In genomic region chr20:33791959-33792597, GRCh38 we compare ENCODE assay signal across 1 cellular context.
TF ChIP-seq lines count a peak whose summit lies in the region.

No MANE protein-coding gene starts in this region.

TF ChIP-seq in HepG2, 621 proteins besides CTCF, POLR2A, EP300 and RAD21 (continued from another document and continues in another):
- TF ChIP-seq, protein P1, sequence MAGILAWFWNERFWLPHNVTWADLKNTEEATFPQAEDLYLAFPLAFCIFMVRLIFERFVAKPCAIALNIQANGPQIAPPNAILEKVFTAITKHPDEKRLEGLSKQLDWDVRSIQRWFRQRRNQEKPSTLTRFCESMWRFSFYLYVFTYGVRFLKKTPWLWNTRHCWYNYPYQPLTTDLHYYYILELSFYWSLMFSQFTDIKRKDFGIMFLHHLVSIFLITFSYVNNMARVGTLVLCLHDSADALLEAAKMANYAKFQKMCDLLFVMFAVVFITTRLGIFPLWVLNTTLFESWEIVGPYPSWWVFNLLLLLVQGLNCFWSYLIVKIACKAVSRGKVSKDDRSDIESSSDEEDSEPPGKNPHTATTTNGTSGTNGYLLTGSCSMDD (CRISPR knock-in tag; IDR thresholded peaks at IDR 0.05): no peak
- TF ChIP-seq ZSCAN29 (CRISPR knock-in tag; conservative IDR thresholded peaks at IDR 0.05) (no peak), ZNF713 (CRISPR knock-in tag; IDR thresholded peaks at IDR 0.05) (0 out of 2 replicates have a peak, but pooled peaks have one; percentile 72), NR2F2 (IDR thresholded peaks at IDR 0.05; ENCODE audit: borderline replicate concordance, low read depth) (no peak), NPAS2 (CRISPR knock-in tag; IDR thresholded peaks at IDR 0.05; ENCODE audit: borderline replicate concordance) (no peak), ZFP41 (CRISPR knock-in tag; IDR thresholded peaks at IDR 0.05; ENCODE audit: borderline replicate concordance) (0 out of 2 replicates have a peak, but pooled peaks have one; percentile 43), ADNP (CRISPR knock-in tag; IDR thresholded peaks at IDR 0.05) (peak; percentile 85; the same call in 1 of the 2 replicates), STAT5B (CRISPR knock-in tag; IDR thresholded peaks at IDR 0.05) (no peak), ZNF160 (CRISPR knock-in tag; IDR thresholded peaks at IDR 0.05) (no peak), HNRNPLL (IDR thresholded peaks at IDR 0.05; ENCODE audit: low read depth, low read length, poor library complexity, severe bottlenecking) (no peak), ONECUT2 (CRISPR knock-in tag; IDR thresholded peaks at IDR 0.05) (no peak), NR1H2 (CRISPR knock-in tag; IDR thresholded peaks at IDR 0.05; ENCODE audit: borderline replicate concordance, low read depth) (no peak), ZNF577 (CRISPR knock-in tag; IDR thresholded peaks at IDR 0.05; ENCODE audit: borderline replicate concordance, low read depth) (no peak), ZNF501 (CRISPR knock-in tag; IDR thresholded peaks at IDR 0.05) (peak; percentile 83), MED13 (CRISPR knock-in tag; IDR thresholded peaks at IDR 0.05) (no peak), MYNN (CRISPR knock-in tag; IDR thresholded peaks at IDR 0.05; ENCODE audit: low read depth) (no peak), DRAP1 (CRISPR knock-in tag; IDR thresholded peaks at IDR 0.05) (no peak), MIER3 (CRISPR knock-in tag; IDR thresholded peaks at IDR 0.05; ENCODE audit: borderline replicate concordance) (0 out of 2 replicates have a peak, but pooled peaks have one; percentile 18), HDAC2 (CRISPR knock-in tag; IDR thresholded peaks at IDR 0.05) (no peak; the same call in 1 of the 2 replicates), ZNF572 (CRISPR knock-in tag; IDR thresholded peaks at IDR 0.05) (0 out of 2 replicates have a peak, but pooled peaks have one; percentile 22), THAP11 (CRISPR knock-in tag; IDR thresholded peaks at IDR 0.05) (peak; percentile 62), ZBTB38 (CRISPR knock-in tag; IDR thresholded peaks at IDR 0.05) (peak; percentile 30; the same call in 1 of the 2 replicates), MAFG (CRISPR knock-in tag; IDR thresholded peaks at IDR 0.05) (0 out of 2 replicates have a peak, but pooled peaks have one; percentile 2), TEAD3 (CRISPR knock-in tag; optimal IDR thresholded peaks at IDR 0.05; ENCODE audit: borderline replicate concordance) (peak; percentile 55), PITX1 (CRISPR knock-in tag; IDR thresholded peaks at IDR 0.05) (peak; percentile 50; the same call in 1 of the 2 replicates), NKX3-1 (CRISPR knock-in tag; IDR thresholded peaks at IDR 0.05) (no peak), SIN3A (IDR thresholded peaks at IDR 0.05; ENCODE audit: borderline replicate concordance, low read depth, low read length) (no peak), ZNF598 (CRISPR knock-in tag; IDR thresholded peaks at IDR 0.05; ENCODE audit: borderline replicate concordance) (peak; percentile 46; the same call in 1 of the 2 replicates), YEATS2 (CRISPR knock-in tag; IDR thresholded peaks at IDR 0.05; ENCODE audit: borderline replicate concordance) (peak; percentile 43; the same call in 1 of the 2 replicates), PCBP1 (IDR thresholded peaks at IDR 0.05; ENCODE audit: borderline replicate concordance, low read depth, low read length) (no peak), ATF3 (CRISPR knock-in tag; IDR thresholded peaks at IDR 0.05) (0 out of 2 replicates have a peak, but pooled peaks have one; percentile 27), KDM3A (CRISPR knock-in tag; IDR thresholded peaks at IDR 0.05; ENCODE audit: low read depth) (peak; percentile 69; the same call in 1 of the 2 replicates), ZNF543 (CRISPR knock-in tag; IDR thresholded peaks at IDR 0.05) (peak; percentile 54; the same call in 1 of the 2 replicates), U2AF2 (IDR thresholded peaks at IDR 0.05; ENCODE audit: low read depth, low read length) (no peak), ARID3A (IDR thresholded peaks at IDR 0.05; ENCODE audit: low read depth, low read length) (0 out of 2 replicates have a peak, but pooled peaks have one; percentile 30), ZNF331 (CRISPR knock-in tag; IDR thresholded peaks at IDR 0.05) (0 out of 2 replicates have a peak, but pooled peaks have one; percentile 13)
- TF ChIP-seq, protein P2, sequence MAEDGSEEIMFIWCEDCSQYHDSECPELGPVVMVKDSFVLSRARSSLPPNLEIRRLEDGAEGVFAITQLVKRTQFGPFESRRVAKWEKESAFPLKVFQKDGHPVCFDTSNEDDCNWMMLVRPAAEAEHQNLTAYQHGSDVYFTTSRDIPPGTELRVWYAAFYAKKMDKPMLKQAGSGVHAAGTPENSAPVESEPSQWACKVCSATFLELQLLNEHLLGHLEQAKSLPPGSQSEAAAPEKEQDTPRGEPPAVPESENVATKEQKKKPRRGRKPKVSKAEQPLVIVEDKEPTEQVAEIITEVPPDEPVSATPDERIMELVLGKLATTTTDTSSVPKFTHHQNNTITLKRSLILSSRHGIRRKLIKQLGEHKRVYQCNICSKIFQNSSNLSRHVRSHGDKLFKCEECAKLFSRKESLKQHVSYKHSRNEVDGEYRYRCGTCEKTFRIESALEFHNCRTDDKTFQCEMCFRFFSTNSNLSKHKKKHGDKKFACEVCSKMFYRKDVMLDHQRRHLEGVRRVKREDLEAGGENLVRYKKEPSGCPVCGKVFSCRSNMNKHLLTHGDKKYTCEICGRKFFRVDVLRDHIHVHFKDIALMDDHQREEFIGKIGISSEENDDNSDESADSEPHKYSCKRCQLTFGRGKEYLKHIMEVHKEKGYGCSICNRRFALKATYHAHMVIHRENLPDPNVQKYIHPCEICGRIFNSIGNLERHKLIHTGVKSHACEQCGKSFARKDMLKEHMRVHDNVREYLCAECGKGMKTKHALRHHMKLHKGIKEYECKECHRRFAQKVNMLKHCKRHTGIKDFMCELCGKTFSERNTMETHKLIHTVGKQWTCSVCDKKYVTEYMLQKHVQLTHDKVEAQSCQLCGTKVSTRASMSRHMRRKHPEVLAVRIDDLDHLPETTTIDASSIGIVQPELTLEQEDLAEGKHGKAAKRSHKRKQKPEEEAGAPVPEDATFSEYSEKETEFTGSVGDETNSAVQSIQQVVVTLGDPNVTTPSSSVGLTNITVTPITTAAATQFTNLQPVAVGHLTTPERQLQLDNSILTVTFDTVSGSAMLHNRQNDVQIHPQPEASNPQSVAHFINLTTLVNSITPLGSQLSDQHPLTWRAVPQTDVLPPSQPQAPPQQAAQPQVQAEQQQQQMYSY (CRISPR knock-in tag; IDR thresholded peaks at IDR 0.05): no peak
- TF ChIP-seq, protein P3, sequence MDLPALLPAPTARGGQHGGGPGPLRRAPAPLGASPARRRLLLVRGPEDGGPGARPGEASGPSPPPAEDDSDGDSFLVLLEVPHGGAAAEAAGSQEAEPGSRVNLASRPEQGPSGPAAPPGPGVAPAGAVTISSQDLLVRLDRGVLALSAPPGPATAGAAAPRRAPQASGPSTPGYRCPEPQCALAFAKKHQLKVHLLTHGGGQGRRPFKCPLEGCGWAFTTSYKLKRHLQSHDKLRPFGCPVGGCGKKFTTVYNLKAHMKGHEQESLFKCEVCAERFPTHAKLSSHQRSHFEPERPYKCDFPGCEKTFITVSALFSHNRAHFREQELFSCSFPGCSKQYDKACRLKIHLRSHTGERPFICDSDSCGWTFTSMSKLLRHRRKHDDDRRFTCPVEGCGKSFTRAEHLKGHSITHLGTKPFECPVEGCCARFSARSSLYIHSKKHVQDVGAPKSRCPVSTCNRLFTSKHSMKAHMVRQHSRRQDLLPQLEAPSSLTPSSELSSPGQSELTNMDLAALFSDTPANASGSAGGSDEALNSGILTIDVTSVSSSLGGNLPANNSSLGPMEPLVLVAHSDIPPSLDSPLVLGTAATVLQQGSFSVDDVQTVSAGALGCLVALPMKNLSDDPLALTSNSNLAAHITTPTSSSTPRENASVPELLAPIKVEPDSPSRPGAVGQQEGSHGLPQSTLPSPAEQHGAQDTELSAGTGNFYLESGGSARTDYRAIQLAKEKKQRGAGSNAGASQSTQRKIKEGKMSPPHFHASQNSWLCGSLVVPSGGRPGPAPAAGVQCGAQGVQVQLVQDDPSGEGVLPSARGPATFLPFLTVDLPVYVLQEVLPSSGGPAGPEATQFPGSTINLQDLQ (CRISPR knock-in tag; IDR thresholded peaks at IDR 0.05): 0 out of 2 replicates have a peak, but pooled peaks have one; percentile 29
- TF ChIP-seq, protein P4, sequence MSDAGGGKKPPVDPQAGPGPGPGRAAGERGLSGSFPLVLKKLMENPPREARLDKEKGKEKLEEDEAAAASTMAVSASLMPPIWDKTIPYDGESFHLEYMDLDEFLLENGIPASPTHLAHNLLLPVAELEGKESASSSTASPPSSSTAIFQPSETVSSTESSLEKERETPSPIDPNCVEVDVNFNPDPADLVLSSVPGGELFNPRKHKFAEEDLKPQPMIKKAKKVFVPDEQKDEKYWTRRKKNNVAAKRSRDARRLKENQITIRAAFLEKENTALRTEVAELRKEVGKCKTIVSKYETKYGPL (CRISPR knock-in tag; IDR thresholded peaks at IDR 0.05): no peak
- TF ChIP-seq, protein P5, sequence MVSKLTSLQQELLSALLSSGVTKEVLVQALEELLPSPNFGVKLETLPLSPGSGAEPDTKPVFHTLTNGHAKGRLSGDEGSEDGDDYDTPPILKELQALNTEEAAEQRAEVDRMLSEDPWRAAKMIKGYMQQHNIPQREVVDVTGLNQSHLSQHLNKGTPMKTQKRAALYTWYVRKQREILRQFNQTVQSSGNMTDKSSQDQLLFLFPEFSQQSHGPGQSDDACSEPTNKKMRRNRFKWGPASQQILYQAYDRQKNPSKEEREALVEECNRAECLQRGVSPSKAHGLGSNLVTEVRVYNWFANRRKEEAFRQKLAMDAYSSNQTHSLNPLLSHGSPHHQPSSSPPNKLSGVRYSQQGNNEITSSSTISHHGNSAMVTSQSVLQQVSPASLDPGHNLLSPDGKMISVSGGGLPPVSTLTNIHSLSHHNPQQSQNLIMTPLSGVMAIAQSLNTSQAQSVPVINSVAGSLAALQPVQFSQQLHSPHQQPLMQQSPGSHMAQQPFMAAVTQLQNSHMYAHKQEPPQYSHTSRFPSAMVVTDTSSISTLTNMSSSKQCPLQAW (CRISPR knock-in tag; IDR thresholded peaks at IDR 0.05): peak; percentile 53; the same call in 1 of the 2 replicates
- TF ChIP-seq, protein P6, sequence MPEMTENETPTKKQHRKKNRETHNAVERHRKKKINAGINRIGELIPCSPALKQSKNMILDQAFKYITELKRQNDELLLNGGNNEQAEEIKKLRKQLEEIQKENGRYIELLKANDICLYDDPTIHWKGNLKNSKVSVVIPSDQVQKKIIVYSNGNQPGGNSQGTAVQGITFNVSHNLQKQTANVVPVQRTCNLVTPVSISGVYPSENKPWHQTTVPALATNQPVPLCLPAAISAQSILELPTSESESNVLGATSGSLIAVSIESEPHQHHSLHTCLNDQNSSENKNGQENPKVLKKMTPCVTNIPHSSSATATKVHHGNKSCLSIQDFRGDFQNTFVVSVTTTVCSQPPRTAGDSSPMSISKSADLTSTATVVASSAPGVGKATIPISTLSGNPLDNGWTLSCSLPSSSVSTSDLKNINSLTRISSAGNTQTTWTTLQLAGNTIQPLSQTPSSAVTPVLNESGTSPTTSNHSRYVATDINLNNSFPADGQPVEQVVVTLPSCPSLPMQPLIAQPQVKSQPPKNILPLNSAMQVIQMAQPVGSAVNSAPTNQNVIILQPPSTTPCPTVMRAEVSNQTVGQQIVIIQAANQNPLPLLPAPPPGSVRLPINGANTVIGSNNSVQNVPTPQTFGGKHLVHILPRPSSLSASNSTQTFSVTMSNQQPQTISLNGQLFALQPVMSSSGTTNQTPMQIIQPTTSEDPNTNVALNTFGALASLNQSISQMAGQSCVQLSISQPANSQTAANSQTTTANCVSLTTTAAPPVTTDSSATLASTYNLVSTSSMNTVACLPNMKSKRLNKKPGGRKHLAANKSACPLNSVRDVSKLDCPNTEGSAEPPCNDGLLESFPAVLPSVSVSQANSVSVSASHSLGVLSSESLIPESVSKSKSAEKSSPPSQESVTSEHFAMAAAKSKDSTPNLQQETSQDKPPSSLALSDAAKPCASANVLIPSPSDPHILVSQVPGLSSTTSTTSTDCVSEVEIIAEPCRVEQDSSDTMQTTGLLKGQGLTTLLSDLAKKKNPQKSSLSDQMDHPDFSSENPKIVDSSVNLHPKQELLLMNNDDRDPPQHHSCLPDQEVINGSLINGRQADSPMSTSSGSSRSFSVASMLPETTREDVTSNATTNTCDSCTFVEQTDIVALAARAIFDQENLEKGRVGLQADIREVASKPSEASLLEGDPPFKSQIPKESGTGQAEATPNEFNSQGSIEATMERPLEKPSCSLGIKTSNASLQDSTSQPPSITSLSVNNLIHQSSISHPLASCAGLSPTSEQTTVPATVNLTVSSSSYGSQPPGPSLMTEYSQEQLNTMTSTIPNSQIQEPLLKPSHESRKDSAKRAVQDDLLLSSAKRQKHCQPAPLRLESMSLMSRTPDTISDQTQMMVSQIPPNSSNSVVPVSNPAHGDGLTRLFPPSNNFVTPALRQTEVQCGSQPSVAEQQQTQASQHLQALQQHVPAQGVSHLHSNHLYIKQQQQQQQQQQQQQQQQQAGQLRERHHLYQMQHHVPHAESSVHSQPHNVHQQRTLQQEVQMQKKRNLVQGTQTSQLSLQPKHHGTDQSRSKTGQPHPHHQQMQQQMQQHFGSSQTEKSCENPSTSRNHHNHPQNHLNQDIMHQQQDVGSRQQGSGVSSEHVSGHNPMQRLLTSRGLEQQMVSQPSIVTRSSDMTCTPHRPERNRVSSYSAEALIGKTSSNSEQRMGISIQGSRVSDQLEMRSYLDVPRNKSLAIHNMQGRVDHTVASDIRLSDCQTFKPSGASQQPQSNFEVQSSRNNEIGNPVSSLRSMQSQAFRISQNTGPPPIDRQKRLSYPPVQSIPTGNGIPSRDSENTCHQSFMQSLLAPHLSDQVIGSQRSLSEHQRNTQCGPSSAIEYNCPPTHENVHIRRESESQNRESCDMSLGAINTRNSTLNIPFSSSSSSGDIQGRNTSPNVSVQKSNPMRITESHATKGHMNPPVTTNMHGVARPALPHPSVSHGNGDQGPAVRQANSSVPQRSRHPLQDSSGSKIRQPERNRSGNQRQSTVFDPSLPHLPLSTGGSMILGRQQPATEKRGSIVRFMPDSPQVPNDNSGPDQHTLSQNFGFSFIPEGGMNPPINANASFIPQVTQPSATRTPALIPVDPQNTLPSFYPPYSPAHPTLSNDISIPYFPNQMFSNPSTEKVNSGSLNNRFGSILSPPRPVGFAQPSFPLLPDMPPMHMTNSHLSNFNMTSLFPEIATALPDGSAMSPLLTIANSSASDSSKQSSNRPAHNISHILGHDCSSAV (CRISPR knock-in tag; IDR thresholded peaks at IDR 0.05; ENCODE audit: borderline replicate concordance): no peak
